Comparison of ENCODE assay signal across 1 cellular context in genomic region chr14:44897844-44898151, GRCh38.
TF ChIP-seq lines count a peak whose summit lies in the region.

No MANE protein-coding gene starts in this region.

TF ChIP-seq in K562, 482 proteins besides CTCF, POLR2A, EP300 and RAD21 (continued from another document):
- TF ChIP-seq, protein P1, sequence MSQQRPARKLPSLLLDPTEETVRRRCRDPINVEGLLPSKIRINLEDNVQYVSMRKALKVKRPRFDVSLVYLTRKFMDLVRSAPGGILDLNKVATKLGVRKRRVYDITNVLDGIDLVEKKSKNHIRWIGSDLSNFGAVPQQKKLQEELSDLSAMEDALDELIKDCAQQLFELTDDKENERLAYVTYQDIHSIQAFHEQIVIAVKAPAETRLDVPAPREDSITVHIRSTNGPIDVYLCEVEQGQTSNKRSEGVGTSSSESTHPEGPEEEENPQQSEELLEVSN (IDR thresholded peaks at IDR 0.05; ENCODE audit: borderline replicate concordance in 1 of 2, extremely low read depth in 1 of 2, insufficient read depth in 1 of 2, insufficient read length in 1 of 2, low read depth in 1 of 2, low read length in 1 of 2, poor library complexity in 1 of 2, severe bottlenecking in 1 of 2): peak; percentile 40 to 85
- no peak for TF ChIP-seq NFE2 (IDR thresholded peaks at IDR 0.05; ENCODE audit: low read depth)
- 0 out of 2 replicates have a peak, but pooled peaks have one; percentile 3 for TF ChIP-seq GATAD2B (IDR thresholded peaks at IDR 0.05; ENCODE audit: borderline replicate concordance)
TF ChIP-seq in K562: peak in this region for 4.
